Comparison of ENCODE assay signal across 28 cellular contexts in the genomic region with DNA sequence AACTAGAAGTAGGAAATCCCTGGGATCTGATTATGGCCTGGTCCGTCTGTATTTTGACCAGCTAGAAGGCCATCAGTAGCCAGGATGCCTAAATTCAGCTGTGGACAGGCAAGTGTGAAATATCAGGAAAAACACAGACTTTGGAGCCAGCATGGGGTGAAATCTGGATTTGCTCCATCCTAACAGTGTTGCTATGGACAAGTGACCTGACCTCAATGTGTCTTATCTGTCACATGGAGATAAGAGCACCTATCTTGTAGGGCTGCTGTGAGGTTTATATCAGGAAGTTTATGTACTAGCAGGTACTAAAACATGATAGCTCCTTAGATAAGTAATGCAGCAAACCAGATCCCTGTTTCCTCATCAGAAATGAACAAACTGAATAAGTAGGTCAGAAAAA.
"Had no signal": no experiment of that assay in that cellular context is flagged by ENCODE, and none has a peak within 500 bp of the region (broad histone marks: within the 10 kb centered on the region; RNA-seq: fewer than 3 reads in every experiment).

No MANE protein-coding gene starts in this region.

- DNase-seq: activated CD4-positive, alpha-beta T cell treated with anti-CD3 and anti-CD28 coated beads for 4 hours; activated CD4-positive, alpha-beta T cell treated with anti-CD3 and anti-CD28 coated beads, Interleukin-2, amount 50 U/mL, for 4 hours; activated gamma-delta T cell; activated naive CD4-positive, alpha-beta T cell treated with anti-CD3 and anti-CD28 coated beads, Interleukin-2, amount 10 ng/mL, durations not matched to agents 7 days and 5 days; activated naive CD8-positive, alpha-beta T cell treated with anti-CD3 and anti-CD28 coated beads, Interleukin-2, amount 10 ng/mL, durations not matched to agents 7 days and 5 days; brain microvascular endothelial cell; endodermal cell; foreskin fibroblast; heart left ventricle; left ventricle myocardium superior; retina; sigmoid colon; stimulated activated CD4-positive, alpha-beta T cell treated with anti-CD3 and anti-CD28 coated beads, Interleukin-1b, Interleukin-23, amount 100 ng/mL, for 48 hours; stimulated activated CD4-positive, alpha-beta T cell treated with anti-CD3 and anti-CD28 coated beads, Interleukin-4, amount 100 ng/mL, for 4 hours; stimulated activated CD8-positive, alpha-beta memory T cell treated with anti-CD3 and anti-CD28 coated beads, Interleukin-4, amount 100 ng/mL, for 48 hours; stimulated activated naive CD8-positive, alpha-beta T cell treated with anti-CD3 and anti-CD28 coated beads, Interleukin-15, amount 100 ng/mL, for 72 hours; substantia nigra; T-helper 9 cell; thyroid gland; upper lobe of right lung had no signal

- H3K27me3 ChIP-seq: brain microvascular endothelial cell, heart left ventricle, sigmoid colon, thyroid gland, upper lobe of right lung had no signal

- H3K27ac Mint-ChIP-seq: activated naive CD4-positive, alpha-beta T cell treated with anti-CD3 and anti-CD28 coated beads, Interleukin-2, amount 10 ng/mL, durations not matched to agents 7 days and 5 days; activated naive CD8-positive, alpha-beta T cell treated with anti-CD3 and anti-CD28 coated beads, Interleukin-2, amount 10 ng/mL, durations not matched to agents 7 days and 5 days; activated T-helper 1 cell treated with anti-CD3 and anti-CD28 coated beads, Interleukin-12 subunit alpha, Interleukin-12 subunit beta, Interleukin-2, Interleukin-4 antibody, amounts not matched to agents 30 ng/mL and 10 ng/mL and 1 ng/mL, durations not matched to agents 14 hours and 24 hours and 36 hours; dendritic cell treated with granulocyte-macrophage colony-stimulating factor and Interleukin-4, amounts not matched to agents 40 ng/mL and 50 ng/mL, for 4 days; endodermal cell; natural killer cell treated with Interleukin-12 subunit alpha and Interleukin-12 subunit beta and Interleukin-15 and Interleukin-18, amount 100 ng/mL, for 72 hours; stimulated activated memory B cell treated with anti-CD40 and anti-IgM and Interleukin-4, amounts not matched to agents 10 μg/mL and 1 μg/mL and 100 μg/mL, for 72 hours; stimulated activated naive CD8-positive, alpha-beta T cell treated with anti-CD3 and anti-CD28 coated beads, Interleukin-15, amount 100 ng/mL, for 72 hours; T-helper 1 cell treated with Interleukin-12 subunit alpha and Interleukin-12 subunit beta and Interleukin-4 antibody, amounts not matched to agents 30 μg/mL and 1 μg/mL, for 36 hours had no signal

- H3K27me3 Mint-ChIP-seq: activated naive CD8-positive, alpha-beta T cell treated with anti-CD3 and anti-CD28 coated beads, Interleukin-2, amount 10 ng/mL, durations not matched to agents 7 days and 5 days; dendritic cell treated with granulocyte-macrophage colony-stimulating factor and Interleukin-4, amounts not matched to agents 40 ng/mL and 50 ng/mL, for 4 days; stimulated activated memory B cell treated with anti-CD40 and anti-IgM and Interleukin-4, amounts not matched to agents 10 μg/mL and 1 μg/mL and 100 μg/mL, for 72 hours; stimulated activated naive CD8-positive, alpha-beta T cell treated with anti-CD3 and anti-CD28 coated beads, Interleukin-15, amount 100 ng/mL, for 72 hours had no signal

- H3K4me1 Mint-ChIP-seq: activated naive CD4-positive, alpha-beta T cell treated with anti-CD3 and anti-CD28 coated beads, Interleukin-2, amount 10 ng/mL, durations not matched to agents 7 days and 5 days; activated naive CD8-positive, alpha-beta T cell treated with anti-CD3 and anti-CD28 coated beads, Interleukin-2, amount 10 ng/mL, durations not matched to agents 7 days and 5 days; stimulated activated memory B cell treated with anti-CD40 and anti-IgM and Interleukin-4, amounts not matched to agents 10 μg/mL and 1 μg/mL and 100 μg/mL, for 72 hours; stimulated activated naive CD8-positive, alpha-beta T cell treated with anti-CD3 and anti-CD28 coated beads, Interleukin-15, amount 100 ng/mL, for 72 hours had no signal

- H3K27ac ChIP-seq: brain microvascular endothelial cell, heart left ventricle, sigmoid colon, thyroid gland, upper lobe of right lung, VCaP had no signal

- ATAC-seq: esophagus mucosa; heart left ventricle; left ventricle myocardium superior; stimulated activated memory B cell treated with anti-CD40 and anti-IgM and Interleukin-4, amounts not matched to agents 10 μg/mL and 1 μg/mL and 100 μg/mL, for 72 hours; stimulated activated naive CD8-positive, alpha-beta T cell treated with anti-CD3 and anti-CD28 coated beads, Interleukin-15, amount 100 ng/mL, for 72 hours had no signal

- H3K36me3 Mint-ChIP-seq: activated naive CD4-positive, alpha-beta T cell treated with anti-CD3 and anti-CD28 coated beads, Interleukin-2, amount 10 ng/mL, durations not matched to agents 7 days and 5 days; activated naive CD8-positive, alpha-beta T cell treated with anti-CD3 and anti-CD28 coated beads, Interleukin-2, amount 10 ng/mL, durations not matched to agents 7 days and 5 days; natural killer cell treated with Interleukin-12 subunit alpha and Interleukin-12 subunit beta and Interleukin-15 and Interleukin-18, amount 100 ng/mL, for 72 hours; stimulated activated memory B cell treated with anti-CD40 and anti-IgM and Interleukin-4, amounts not matched to agents 10 μg/mL and 1 μg/mL and 100 μg/mL, for 72 hours had no signal

- H3K4me3 ChIP-seq: heart left ventricle, sigmoid colon, smooth muscle cell, thyroid gland, upper lobe of right lung had no signal

- H3K9me3 Mint-ChIP-seq: activated naive CD4-positive, alpha-beta T cell treated with anti-CD3 and anti-CD28 coated beads, Interleukin-2, amount 10 ng/mL, durations not matched to agents 7 days and 5 days; activated naive CD8-positive, alpha-beta T cell treated with anti-CD3 and anti-CD28 coated beads, Interleukin-2, amount 10 ng/mL, durations not matched to agents 7 days and 5 days; activated T-helper 1 cell treated with anti-CD3 and anti-CD28 coated beads, Interleukin-12 subunit alpha, Interleukin-12 subunit beta, Interleukin-2, Interleukin-4 antibody, amounts not matched to agents 30 ng/mL and 10 ng/mL and 1 ng/mL, durations not matched to agents 14 hours and 24 hours and 36 hours; dendritic cell treated with granulocyte-macrophage colony-stimulating factor and Interleukin-4, amounts not matched to agents 40 ng/mL and 50 ng/mL, for 4 days; endodermal cell; T-helper 1 cell treated with Interleukin-12 subunit alpha and Interleukin-12 subunit beta and Interleukin-4 antibody, amounts not matched to agents 30 μg/mL and 1 μg/mL, for 36 hours had no signal

- H3K4me3 Mint-ChIP-seq: activated naive CD4-positive, alpha-beta T cell treated with anti-CD3 and anti-CD28 coated beads, Interleukin-2, amount 10 ng/mL, durations not matched to agents 7 days and 5 days; activated naive CD8-positive, alpha-beta T cell treated with anti-CD3 and anti-CD28 coated beads, Interleukin-2, amount 10 ng/mL, durations not matched to agents 7 days and 5 days; activated T-helper 1 cell treated with anti-CD3 and anti-CD28 coated beads, Interleukin-12 subunit alpha, Interleukin-12 subunit beta, Interleukin-2, Interleukin-4 antibody, amounts not matched to agents 30 ng/mL and 10 ng/mL and 1 ng/mL, durations not matched to agents 14 hours and 24 hours and 36 hours; dendritic cell treated with granulocyte-macrophage colony-stimulating factor and Interleukin-4, amounts not matched to agents 40 ng/mL and 50 ng/mL, for 4 days; endodermal cell; natural killer cell treated with Interleukin-12 subunit alpha and Interleukin-12 subunit beta and Interleukin-15 and Interleukin-18, amount 100 ng/mL, for 72 hours; stimulated activated memory B cell treated with anti-CD40 and anti-IgM and Interleukin-4, amounts not matched to agents 10 μg/mL and 1 μg/mL and 100 μg/mL, for 72 hours; stimulated activated naive CD8-positive, alpha-beta T cell treated with anti-CD3 and anti-CD28 coated beads, Interleukin-15, amount 100 ng/mL, for 72 hours; T-helper 1 cell treated with Interleukin-12 subunit alpha and Interleukin-12 subunit beta and Interleukin-4 antibody, amounts not matched to agents 30 μg/mL and 1 μg/mL, for 36 hours had no signal

- H3K4me1 ChIP-seq: thyroid gland, upper lobe of right lung had no signal

- H3K9me3 ChIP-seq: heart left ventricle, sigmoid colon, thyroid gland, upper lobe of right lung had no signal

- H3K36me3 ChIP-seq: brain microvascular endothelial cell, heart left ventricle, sigmoid colon, thyroid gland, upper lobe of right lung had no signal
